In the genomic region with DNA sequence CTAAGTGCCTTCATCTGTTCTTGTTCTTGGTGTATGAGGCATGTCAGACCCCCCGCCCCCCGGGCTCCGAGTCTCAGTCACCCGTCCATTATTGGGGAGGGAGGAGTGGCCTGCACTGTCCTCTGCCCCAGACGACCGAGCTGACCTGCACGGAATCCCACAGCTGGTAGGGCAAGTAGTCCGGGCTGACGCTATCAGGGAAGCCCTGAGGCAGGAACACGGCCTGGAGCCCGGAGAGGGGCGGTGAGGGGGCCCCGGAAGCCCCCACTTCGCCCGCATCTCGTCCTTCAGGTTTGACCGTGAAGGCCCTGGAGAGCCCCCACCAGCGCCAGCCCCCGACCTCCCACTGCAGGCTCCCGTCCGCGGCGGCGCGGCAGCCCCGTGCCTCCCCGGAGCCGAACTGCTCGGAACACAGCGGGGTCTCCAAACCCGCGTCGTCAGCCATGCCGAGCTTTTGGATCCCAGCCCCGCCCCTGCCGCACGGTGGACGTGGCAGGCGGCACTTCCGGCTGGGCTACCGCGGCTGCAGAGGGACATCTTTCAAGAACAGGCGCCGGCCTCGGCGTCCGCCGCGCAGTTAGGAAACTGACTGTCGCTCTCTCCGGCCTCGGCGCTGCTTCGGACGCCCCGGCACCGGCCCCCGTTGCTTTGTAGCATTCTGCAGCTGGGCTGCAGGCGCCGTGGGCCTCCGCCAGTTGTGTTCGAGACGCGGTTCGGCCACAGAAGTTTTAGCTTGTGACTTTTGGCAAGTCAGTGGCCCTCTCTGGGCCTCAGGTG, we compare ENCODE assay signal across 1 cellular context.
TF ChIP-seq lines count a peak whose summit lies in the region.

A gene (minus strand): TSS at position 463 of the 777 bp plus-strand sequence. CDS start 18 bp downstream, at position 445.

TF ChIP-seq in HepG2, 621 proteins besides CTCF, POLR2A, EP300 and RAD21 (continued from another document and continues in another):
- TF ChIP-seq, protein P1, sequence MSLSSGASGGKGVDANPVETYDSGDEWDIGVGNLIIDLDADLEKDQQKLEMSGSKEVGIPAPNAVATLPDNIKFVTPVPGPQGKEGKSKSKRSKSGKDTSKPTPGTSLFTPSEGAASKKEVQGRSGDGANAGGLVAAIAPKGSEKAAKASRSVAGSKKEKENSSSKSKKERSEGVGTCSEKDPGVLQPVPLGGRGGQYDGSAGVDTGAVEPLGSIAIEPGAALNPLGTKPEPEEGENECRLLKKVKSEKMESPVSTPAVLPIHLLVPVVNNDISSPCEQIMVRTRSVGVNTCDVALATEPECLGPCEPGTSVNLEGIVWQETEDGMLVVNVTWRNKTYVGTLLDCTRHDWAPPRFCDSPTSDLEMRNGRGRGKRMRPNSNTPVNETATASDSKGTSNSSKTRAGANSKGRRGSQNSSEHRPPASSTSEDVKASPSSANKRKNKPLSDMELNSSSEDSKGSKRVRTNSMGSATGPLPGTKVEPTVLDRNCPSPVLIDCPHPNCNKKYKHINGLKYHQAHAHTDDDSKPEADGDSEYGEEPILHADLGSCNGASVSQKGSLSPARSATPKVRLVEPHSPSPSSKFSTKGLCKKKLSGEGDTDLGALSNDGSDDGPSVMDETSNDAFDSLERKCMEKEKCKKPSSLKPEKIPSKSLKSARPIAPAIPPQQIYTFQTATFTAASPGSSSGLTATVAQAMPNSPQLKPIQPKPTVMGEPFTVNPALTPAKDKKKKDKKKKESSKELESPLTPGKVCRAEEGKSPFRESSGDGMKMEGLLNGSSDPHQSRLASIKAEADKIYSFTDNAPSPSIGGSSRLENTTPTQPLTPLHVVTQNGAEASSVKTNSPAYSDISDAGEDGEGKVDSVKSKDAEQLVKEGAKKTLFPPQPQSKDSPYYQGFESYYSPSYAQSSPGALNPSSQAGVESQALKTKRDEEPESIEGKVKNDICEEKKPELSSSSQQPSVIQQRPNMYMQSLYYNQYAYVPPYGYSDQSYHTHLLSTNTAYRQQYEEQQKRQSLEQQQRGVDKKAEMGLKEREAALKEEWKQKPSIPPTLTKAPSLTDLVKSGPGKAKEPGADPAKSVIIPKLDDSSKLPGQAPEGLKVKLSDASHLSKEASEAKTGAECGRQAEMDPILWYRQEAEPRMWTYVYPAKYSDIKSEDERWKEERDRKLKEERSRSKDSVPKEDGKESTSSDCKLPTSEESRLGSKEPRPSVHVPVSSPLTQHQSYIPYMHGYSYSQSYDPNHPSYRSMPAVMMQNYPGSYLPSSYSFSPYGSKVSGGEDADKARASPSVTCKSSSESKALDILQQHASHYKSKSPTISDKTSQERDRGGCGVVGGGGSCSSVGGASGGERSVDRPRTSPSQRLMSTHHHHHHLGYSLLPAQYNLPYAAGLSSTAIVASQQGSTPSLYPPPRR (CRISPR knock-in tag; IDR thresholded peaks at IDR 0.05; ENCODE audit: borderline replicate concordance) = peak; percentile 58
- peak; percentile 98 for TF ChIP-seq GATAD1 (CRISPR knock-in tag; IDR thresholded peaks at IDR 0.05)
- peak; percentile 91; the same call in 1 of the 2 replicates for TF ChIP-seq ZNF841 (CRISPR knock-in tag; IDR thresholded peaks at IDR 0.05; ENCODE audit: borderline replicate concordance)
- peak; percentile 83; the same call in 1 of the 2 replicates for TF ChIP-seq ZNF317 (CRISPR knock-in tag; IDR thresholded peaks at IDR 0.05)
- TF ChIP-seq SATB2 (CRISPR knock-in tag; IDR thresholded peaks at IDR 0.05) = peak; percentile 83
- TF ChIP-seq HMG20B (CRISPR knock-in tag; conservative IDR thresholded peaks at IDR 0.05) = 0 out of 2 replicates have a peak, but pooled peaks have one; percentile 20
- TF ChIP-seq, protein P2, sequence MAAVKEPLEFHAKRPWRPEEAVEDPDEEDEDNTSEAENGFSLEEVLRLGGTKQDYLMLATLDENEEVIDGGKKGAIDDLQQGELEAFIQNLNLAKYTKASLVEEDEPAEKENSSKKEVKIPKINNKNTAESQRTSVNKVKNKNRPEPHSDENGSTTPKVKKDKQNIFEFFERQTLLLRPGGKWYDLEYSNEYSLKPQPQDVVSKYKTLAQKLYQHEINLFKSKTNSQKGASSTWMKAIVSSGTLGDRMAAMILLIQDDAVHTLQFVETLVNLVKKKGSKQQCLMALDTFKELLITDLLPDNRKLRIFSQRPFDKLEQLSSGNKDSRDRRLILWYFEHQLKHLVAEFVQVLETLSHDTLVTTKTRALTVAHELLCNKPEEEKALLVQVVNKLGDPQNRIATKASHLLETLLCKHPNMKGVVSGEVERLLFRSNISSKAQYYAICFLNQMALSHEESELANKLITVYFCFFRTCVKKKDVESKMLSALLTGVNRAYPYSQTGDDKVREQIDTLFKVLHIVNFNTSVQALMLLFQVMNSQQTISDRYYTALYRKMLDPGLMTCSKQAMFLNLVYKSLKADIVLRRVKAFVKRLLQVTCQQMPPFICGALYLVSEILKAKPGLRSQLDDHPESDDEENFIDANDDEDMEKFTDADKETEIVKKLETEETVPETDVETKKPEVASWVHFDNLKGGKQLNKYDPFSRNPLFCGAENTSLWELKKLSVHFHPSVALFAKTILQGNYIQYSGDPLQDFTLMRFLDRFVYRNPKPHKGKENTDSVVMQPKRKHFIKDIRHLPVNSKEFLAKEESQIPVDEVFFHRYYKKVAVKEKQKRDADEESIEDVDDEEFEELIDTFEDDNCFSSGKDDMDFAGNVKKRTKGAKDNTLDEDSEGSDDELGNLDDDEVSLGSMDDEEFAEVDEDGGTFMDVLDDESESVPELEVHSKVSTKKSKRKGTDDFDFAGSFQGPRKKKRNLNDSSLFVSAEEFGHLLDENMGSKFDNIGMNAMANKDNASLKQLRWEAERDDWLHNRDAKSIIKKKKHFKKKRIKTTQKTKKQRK (IDR thresholded peaks at IDR 0.05; ENCODE audit: low read length) = no peak
- TF ChIP-seq, protein P3, sequence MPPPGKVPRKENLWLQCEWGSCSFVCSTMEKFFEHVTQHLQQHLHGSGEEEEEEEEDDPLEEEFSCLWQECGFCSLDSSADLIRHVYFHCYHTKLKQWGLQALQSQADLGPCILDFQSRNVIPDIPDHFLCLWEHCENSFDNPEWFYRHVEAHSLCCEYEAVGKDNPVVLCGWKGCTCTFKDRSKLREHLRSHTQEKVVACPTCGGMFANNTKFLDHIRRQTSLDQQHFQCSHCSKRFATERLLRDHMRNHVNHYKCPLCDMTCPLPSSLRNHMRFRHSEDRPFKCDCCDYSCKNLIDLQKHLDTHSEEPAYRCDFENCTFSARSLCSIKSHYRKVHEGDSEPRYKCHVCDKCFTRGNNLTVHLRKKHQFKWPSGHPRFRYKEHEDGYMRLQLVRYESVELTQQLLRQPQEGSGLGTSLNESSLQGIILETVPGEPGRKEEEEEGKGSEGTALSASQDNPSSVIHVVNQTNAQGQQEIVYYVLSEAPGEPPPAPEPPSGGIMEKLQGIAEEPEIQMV (CRISPR knock-in tag; IDR thresholded peaks at IDR 0.05; ENCODE audit: low read depth) = peak; percentile 100
- TF ChIP-seq, protein P4, sequence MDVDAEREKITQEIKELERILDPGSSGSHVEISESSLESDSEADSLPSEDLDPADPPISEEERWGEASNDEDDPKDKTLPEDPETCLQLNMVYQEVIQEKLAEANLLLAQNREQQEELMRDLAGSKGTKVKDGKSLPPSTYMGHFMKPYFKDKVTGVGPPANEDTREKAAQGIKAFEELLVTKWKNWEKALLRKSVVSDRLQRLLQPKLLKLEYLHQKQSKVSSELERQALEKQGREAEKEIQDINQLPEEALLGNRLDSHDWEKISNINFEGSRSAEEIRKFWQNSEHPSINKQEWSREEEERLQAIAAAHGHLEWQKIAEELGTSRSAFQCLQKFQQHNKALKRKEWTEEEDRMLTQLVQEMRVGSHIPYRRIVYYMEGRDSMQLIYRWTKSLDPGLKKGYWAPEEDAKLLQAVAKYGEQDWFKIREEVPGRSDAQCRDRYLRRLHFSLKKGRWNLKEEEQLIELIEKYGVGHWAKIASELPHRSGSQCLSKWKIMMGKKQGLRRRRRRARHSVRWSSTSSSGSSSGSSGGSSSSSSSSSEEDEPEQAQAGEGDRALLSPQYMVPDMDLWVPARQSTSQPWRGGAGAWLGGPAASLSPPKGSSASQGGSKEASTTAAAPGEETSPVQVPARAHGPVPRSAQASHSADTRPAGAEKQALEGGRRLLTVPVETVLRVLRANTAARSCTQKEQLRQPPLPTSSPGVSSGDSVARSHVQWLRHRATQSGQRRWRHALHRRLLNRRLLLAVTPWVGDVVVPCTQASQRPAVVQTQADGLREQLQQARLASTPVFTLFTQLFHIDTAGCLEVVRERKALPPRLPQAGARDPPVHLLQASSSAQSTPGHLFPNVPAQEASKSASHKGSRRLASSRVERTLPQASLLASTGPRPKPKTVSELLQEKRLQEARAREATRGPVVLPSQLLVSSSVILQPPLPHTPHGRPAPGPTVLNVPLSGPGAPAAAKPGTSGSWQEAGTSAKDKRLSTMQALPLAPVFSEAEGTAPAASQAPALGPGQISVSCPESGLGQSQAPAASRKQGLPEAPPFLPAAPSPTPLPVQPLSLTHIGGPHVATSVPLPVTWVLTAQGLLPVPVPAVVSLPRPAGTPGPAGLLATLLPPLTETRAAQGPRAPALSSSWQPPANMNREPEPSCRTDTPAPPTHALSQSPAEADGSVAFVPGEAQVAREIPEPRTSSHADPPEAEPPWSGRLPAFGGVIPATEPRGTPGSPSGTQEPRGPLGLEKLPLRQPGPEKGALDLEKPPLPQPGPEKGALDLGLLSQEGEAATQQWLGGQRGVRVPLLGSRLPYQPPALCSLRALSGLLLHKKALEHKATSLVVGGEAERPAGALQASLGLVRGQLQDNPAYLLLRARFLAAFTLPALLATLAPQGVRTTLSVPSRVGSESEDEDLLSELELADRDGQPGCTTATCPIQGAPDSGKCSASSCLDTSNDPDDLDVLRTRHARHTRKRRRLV (CRISPR knock-in tag; IDR thresholded peaks at IDR 0.05) = peak; percentile 94; the same call in 1 of the 2 replicates
- peak; percentile 86; the same call in 1 of the 2 replicates for TF ChIP-seq ZNF614 (CRISPR knock-in tag; IDR thresholded peaks at IDR 0.05; ENCODE audit: borderline replicate concordance)
- TF ChIP-seq HMG20A (CRISPR knock-in tag; IDR thresholded peaks at IDR 0.05; ENCODE audit: borderline replicate concordance) = peak; percentile 49
- TF ChIP-seq ZKSCAN8 (CRISPR knock-in tag; IDR thresholded peaks at IDR 0.05; ENCODE audit: borderline replicate concordance) = peak; percentile 90
- TF ChIP-seq, protein P5, sequence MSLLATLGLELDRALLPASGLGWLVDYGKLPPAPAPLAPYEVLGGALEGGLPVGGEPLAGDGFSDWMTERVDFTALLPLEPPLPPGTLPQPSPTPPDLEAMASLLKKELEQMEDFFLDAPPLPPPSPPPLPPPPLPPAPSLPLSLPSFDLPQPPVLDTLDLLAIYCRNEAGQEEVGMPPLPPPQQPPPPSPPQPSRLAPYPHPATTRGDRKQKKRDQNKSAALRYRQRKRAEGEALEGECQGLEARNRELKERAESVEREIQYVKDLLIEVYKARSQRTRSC (CRISPR knock-in tag; IDR thresholded peaks at IDR 0.05; ENCODE audit: low read depth) = peak; percentile 32; the same call in 1 of the 2 replicates
- TF ChIP-seq TCF7L2 (IDR thresholded peaks at IDR 0.05; ENCODE audit: low read depth, low read length) = no peak
- peak; percentile 71 for TF ChIP-seq AGO1 (IDR thresholded peaks at IDR 0.05; ENCODE audit: low read depth, low read length, poor library complexity, severe bottlenecking)
- TF ChIP-seq, protein P6, sequence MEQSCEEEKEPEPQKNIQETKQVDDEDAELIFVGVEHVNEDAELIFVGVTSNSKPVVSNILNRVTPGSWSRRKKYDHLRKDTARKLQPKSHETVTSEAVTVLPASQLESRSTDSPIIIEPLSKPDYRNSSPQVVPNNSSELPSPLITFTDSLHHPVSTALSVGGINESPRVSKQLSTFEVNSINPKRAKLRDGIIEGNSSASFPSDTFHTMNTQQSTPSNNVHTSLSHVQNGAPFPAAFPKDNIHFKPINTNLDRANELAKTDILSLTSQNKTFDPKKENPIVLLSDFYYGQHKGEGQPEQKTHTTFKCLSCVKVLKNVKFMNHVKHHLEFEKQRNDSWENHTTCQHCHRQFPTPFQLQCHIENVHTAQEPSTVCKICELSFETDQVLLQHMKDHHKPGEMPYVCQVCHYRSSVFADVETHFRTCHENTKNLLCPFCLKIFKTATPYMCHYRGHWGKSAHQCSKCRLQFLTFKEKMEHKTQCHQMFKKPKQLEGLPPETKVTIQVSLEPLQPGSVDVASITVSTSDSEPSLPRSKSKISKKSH (CRISPR knock-in tag; IDR thresholded peaks at IDR 0.05; ENCODE audit: borderline replicate concordance) = peak; percentile 90; the same call in 1 of the 2 replicates
- TF ChIP-seq ZNF543 (CRISPR knock-in tag; IDR thresholded peaks at IDR 0.05) = peak; percentile 98
- 0 out of 2 replicates have a peak, but pooled peaks have one; percentile 28 for TF ChIP-seq ZNF251 (CRISPR knock-in tag; IDR thresholded peaks at IDR 0.05)
- TF ChIP-seq, protein P7, sequence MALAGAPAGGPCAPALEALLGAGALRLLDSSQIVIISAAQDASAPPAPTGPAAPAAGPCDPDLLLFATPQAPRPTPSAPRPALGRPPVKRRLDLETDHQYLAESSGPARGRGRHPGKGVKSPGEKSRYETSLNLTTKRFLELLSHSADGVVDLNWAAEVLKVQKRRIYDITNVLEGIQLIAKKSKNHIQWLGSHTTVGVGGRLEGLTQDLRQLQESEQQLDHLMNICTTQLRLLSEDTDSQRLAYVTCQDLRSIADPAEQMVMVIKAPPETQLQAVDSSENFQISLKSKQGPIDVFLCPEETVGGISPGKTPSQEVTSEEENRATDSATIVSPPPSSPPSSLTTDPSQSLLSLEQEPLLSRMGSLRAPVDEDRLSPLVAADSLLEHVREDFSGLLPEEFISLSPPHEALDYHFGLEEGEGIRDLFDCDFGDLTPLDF (CRISPR knock-in tag; IDR thresholded peaks at IDR 0.05) = 0 out of 2 replicates have a peak, but pooled peaks have one; percentile 57
- no peak for TF ChIP-seq FOXM1 (CRISPR knock-in tag; IDR thresholded peaks at IDR 0.05)
- no peak for TF ChIP-seq ZNF24 (IDR thresholded peaks at IDR 0.05)
- TF ChIP-seq ZNF501 (CRISPR knock-in tag; IDR thresholded peaks at IDR 0.05) = peak; percentile 99
- TF ChIP-seq, protein P8, sequence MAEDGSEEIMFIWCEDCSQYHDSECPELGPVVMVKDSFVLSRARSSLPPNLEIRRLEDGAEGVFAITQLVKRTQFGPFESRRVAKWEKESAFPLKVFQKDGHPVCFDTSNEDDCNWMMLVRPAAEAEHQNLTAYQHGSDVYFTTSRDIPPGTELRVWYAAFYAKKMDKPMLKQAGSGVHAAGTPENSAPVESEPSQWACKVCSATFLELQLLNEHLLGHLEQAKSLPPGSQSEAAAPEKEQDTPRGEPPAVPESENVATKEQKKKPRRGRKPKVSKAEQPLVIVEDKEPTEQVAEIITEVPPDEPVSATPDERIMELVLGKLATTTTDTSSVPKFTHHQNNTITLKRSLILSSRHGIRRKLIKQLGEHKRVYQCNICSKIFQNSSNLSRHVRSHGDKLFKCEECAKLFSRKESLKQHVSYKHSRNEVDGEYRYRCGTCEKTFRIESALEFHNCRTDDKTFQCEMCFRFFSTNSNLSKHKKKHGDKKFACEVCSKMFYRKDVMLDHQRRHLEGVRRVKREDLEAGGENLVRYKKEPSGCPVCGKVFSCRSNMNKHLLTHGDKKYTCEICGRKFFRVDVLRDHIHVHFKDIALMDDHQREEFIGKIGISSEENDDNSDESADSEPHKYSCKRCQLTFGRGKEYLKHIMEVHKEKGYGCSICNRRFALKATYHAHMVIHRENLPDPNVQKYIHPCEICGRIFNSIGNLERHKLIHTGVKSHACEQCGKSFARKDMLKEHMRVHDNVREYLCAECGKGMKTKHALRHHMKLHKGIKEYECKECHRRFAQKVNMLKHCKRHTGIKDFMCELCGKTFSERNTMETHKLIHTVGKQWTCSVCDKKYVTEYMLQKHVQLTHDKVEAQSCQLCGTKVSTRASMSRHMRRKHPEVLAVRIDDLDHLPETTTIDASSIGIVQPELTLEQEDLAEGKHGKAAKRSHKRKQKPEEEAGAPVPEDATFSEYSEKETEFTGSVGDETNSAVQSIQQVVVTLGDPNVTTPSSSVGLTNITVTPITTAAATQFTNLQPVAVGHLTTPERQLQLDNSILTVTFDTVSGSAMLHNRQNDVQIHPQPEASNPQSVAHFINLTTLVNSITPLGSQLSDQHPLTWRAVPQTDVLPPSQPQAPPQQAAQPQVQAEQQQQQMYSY (CRISPR knock-in tag; IDR thresholded peaks at IDR 0.05) = peak; percentile 22; the same call in 1 of the 2 replicates
- TF ChIP-seq ZFY (CRISPR knock-in tag; IDR thresholded peaks at IDR 0.05) = peak; percentile 99
- TF ChIP-seq SRF (IDR thresholded peaks at IDR 0.05; ENCODE audit: low read depth, low read length) = no peak
- peak; percentile 83 for TF ChIP-seq ISL2 (CRISPR knock-in tag; IDR thresholded peaks at IDR 0.05)
